ENCODE assay signal across 17 cellular contexts in genomic region chr13:39044536-39044935, GRCh38. TPM values are rescaled to one million over a fixed set of nuclear protein-coding genes. Genes with fewer than 3 reads are reported as not detected.
DNase-seq lines count a peak whose midpoint lies in the region; ATAC-seq and TF ChIP-seq lines count a peak whose summit lies in the region.
"Had no signal": no experiment of that assay in that cellular context is flagged by ENCODE, and none has a peak within 500 bp of the region (broad histone marks: within the 10 kb centered on the region; RNA-seq: fewer than 3 reads in every experiment).

No MANE protein-coding gene starts in this region.

- intact Hi-C loops in body of pancreas (cut with DNase I) (no loop called here), head of caudate nucleus (cut with DNase I) (no loop called here)

- H3K36me3 ChIP-seq in body of pancreas (replicated peaks in 1 of 2; ENCODE audit: insufficient read depth in 1 of 2, low read depth in 2 of 2): peaks cover 0 to 4% of the 10 kb centered on the region in 2 donors
- H3K36me3 ChIP-seq: MG63 had no signal

- no peak overlapping the region for H3K4me3 ChIP-seq in body of pancreas
- H3K4me3 ChIP-seq: esophagus squamous epithelium, MG63, PC-9 had no signal

- DNase-seq in body of pancreas (no peak), head of caudate nucleus (no peak), 8988T (no peak)
- no peak for DNase-seq in stimulated activated CD8-positive, alpha-beta memory T cell treated with anti-CD3 and anti-CD28 coated beads, Interleukin-4, amount 100 ng/mL, for 48 hours
- DNase-seq: activated CD4-positive, alpha-beta T cell treated with anti-CD3 and anti-CD28 coated beads, Interleukin-2, amount 10 ng/mL, durations not matched to agents 7 days and 5 days; DMS153; esophagus squamous epithelium; MG63; NCI-H2171 treated with DMSO at 0.1 percent for 48 hours; PC-9; T-helper 1 cell had no signal

- no peaks in the 10 kb centered on the region for H3K9me3 ChIP-seq in body of pancreas
- H3K9me3 ChIP-seq: esophagus squamous epithelium, MG63 had no signal

- 90 to 95% methylated on average over 3 of the region's 3 CpGs for WGBS in body of pancreas, 2 donors

- H3K4me1 ChIP-seq in body of pancreas: peaks cover 12% of the 10 kb centered on the region

- no peak overlapping the region for H3K27ac ChIP-seq in body of pancreas
- H3K27ac ChIP-seq: esophagus squamous epithelium, PC-9 had no signal

- TF ChIP-seq POLR2A in body of pancreas (IDR thresholded peaks at IDR 0.05): no peak

- H3K27me3 ChIP-seq in body of pancreas: no peaks in the 10 kb centered on the region
- H3K27me3 ChIP-seq: esophagus squamous epithelium, MG63 had no signal

- ATAC-seq in GM18498 (IDR thresholded peaks at IDR 0.05; ENCODE audit: unreplicated experiment) (peak; percentile 91), GM19351 (IDR thresholded peaks at IDR 0.05; ENCODE audit: unreplicated experiment) (peak; percentile 81), HG02571 (IDR thresholded peaks at IDR 0.05; ENCODE audit: unreplicated experiment) (peak; percentile 76), HG03139 (IDR thresholded peaks at IDR 0.05; ENCODE audit: unreplicated experiment) (peak; percentile 56), body of pancreas (no peak)

- no peak for TF ChIP-seq CTCF in body of pancreas (IDR thresholded peaks at IDR 0.05)

RNA-seq across cellular contexts. Expression of gene NHLRC3, which starts 6.3 kb away (rescaled TPM):
- total RNA-seq in body of pancreas: 10 to 100 TPM; 20.1 to 21.0 TPM

RNA-seq across cellular contexts. Expression of gene PROSER1, which starts 6.6 kb away (rescaled TPM):
- 10 to 100 TPM; 39.9 to 41.8 TPM for total RNA-seq in body of pancreas

RNA-seq across cellular contexts. Expression of gene STOML3, which starts 53.9 kb away (rescaled TPM):
- not detected for total RNA-seq in body of pancreas
- total RNA-seq: activated CD4-positive, alpha-beta T cell treated with anti-CD3 and anti-CD28 coated beads, Interleukin-2, amount 10 ng/mL, durations not matched to agents 7 days and 5 days; esophagus squamous epithelium; lung microvascular endothelial cell; osteocyte; PC-9 had no signal
